Comparison of ENCODE assay signal across 9 cellular contexts in genomic region chr7:1513657-1514095, GRCh38. TPM values are rescaled to one million over a fixed set of nuclear protein-coding genes. Genes with fewer than 3 reads are reported as not detected.
DNase-seq lines count a peak whose midpoint lies in the region; ATAC-seq, FAIRE-seq and TF ChIP-seq lines count a peak whose summit lies in the region.
"Had no signal": no experiment of that assay in that cellular context is flagged by ENCODE, and none has a peak within 500 bp of the region (broad histone marks: within the 10 kb centered on the region; RNA-seq: fewer than 3 reads in every experiment).

No MANE protein-coding gene starts in this region.

- intact Hi-C loops in activated CD4-positive, alpha-beta memory T cell treated with anti-CD3 and anti-CD28 coated beads for 36 hours (cut with micrococcal nuclease), result no loop called here
- intact Hi-C loops in endothelial cell of umbilical vein (cut with micrococcal nuclease), result no loop called here
- intact Hi-C loops in upper lobe of right lung (cut with DNase I), result no loop called here

- DNase-seq in activated CD4-positive, alpha-beta memory T cell treated with anti-CD3 and anti-CD28 coated beads for 36 hours, result no peak
- no peak for DNase-seq in activated CD4-positive, alpha-beta memory T cell treated with anti-CD3 and anti-CD28 coated beads, Interleukin-2, amount 10 ng/mL, durations not matched to agents 7 days and 5 days
- DNase-seq in endothelial cell of umbilical vein (ENCODE audit: low read depth, low spot score), result peak; percentile 58
- no peak for DNase-seq in upper lobe of right lung
- DNase-seq in GM10248 (ENCODE audit: extremely low spot score), result no peak
- DNase-seq in NCI-H2171 (lab: John Stamatoyannopoulos, UW), result no peak
- no peak for DNase-seq in GM12891 (ENCODE audit: insufficient read length, low spot score)
- DNase-seq: NCI-H2029 had no signal

- H3K9ac ChIP-seq in endothelial cell of umbilical vein (replicated peaks; ENCODE audit: extremely low read depth, insufficient read depth, low read length), result peak overlapping the region; percentile 46

- H3K4me2 ChIP-seq in endothelial cell of umbilical vein (ENCODE audit: insufficient read depth, low read length), result peak overlapping the region; percentile 1

- CTCF ChIA-PET in activated CD4-positive, alpha-beta memory T cell treated with anti-CD3 and anti-CD28 coated beads for 36 hours (lab: Charles Lee), result interaction anchor here (1.0 kb wide), 1 partner anchor 39 kb away, joined by 3 read pairs; no protein-coding TSS in a partner anchor
- CTCF ChIA-PET in activated CD4-positive, alpha-beta memory T cell treated with anti-CD3 and anti-CD28 coated beads, Interleukin-2, amount 10 ng/mL, durations not matched to agents 7 days and 5 days (lab: Charles Lee), result no interaction called here
- CTCF ChIA-PET in endothelial cell of umbilical vein (lab: Charles Lee), result interaction anchor here (1.4 kb wide), 1 partner anchor 9 kb away, joined by 5 read pairs; no protein-coding TSS in a partner anchor
- CTCF ChIA-PET in GM10248 (lab: Yijun Ruan, JAX), result interaction anchor here (1.1 kb wide), 1 partner anchor 8 kb away, joined by 3 read pairs; no protein-coding TSS in a partner anchor

- no peaks in the 10 kb centered on the region for H3K79me2 ChIP-seq in endothelial cell of umbilical vein (ENCODE audit: control insufficient read depth, insufficient read depth, low read length)

- no peaks in the 10 kb centered on the region for H3K27me3 ChIP-seq in endothelial cell of umbilical vein (ENCODE audit: control insufficient read depth in 2 of 2, insufficient read depth in 2 of 2, low read length in 2 of 2)
- no peaks in the 10 kb centered on the region for H3K27me3 ChIP-seq in upper lobe of right lung

- H3K27ac ChIP-seq in endothelial cell of umbilical vein (ENCODE audit: insufficient read depth, low read depth, low read length) (peak overlapping the region; percentile 70), mesodermal cell (ENCODE audit: low read depth, low read length, severe bottlenecking) (peak overlapping the region; percentile 87), upper lobe of right lung (peak overlapping the region; percentile 72)

- FAIRE-seq in endothelial cell of umbilical vein (lab: Jason Lieb, UNC) (peak; percentile 80), GM12891 (lab: Jason Lieb, UNC) (no peak)

- no peaks in the 10 kb centered on the region for H3K36me3 Mint-ChIP-seq in activated CD4-positive, alpha-beta memory T cell treated with anti-CD3 and anti-CD28 coated beads for 36 hours
- no peaks in the 10 kb centered on the region for H3K36me3 Mint-ChIP-seq in activated CD4-positive, alpha-beta memory T cell treated with anti-CD3 and anti-CD28 coated beads, Interleukin-2, amount 10 ng/mL, durations not matched to agents 7 days and 5 days (ENCODE audit: low read depth)

- peaks cover 10% of the 10 kb centered on the region for H3K4me1 Mint-ChIP-seq in activated CD4-positive, alpha-beta memory T cell treated with anti-CD3 and anti-CD28 coated beads for 36 hours (ENCODE audit: low read depth)
- H3K4me1 Mint-ChIP-seq in activated CD4-positive, alpha-beta memory T cell treated with anti-CD3 and anti-CD28 coated beads, Interleukin-2, amount 10 ng/mL, durations not matched to agents 7 days and 5 days, result peaks cover 15% of the 10 kb centered on the region

- 81 to 84% methylated on average over 11 to 18 of the region's 20 CpGs for WGBS in mesodermal cell (ENCODE audit: insufficient coverage in 2 of 2), 2 experiments

- H3K27ac Mint-ChIP-seq in activated CD4-positive, alpha-beta memory T cell treated with anti-CD3 and anti-CD28 coated beads for 36 hours, result peak overlapping the region; percentile 56
- no peak overlapping the region for H3K27ac Mint-ChIP-seq in activated CD4-positive, alpha-beta memory T cell treated with anti-CD3 and anti-CD28 coated beads, Interleukin-2, amount 10 ng/mL, durations not matched to agents 7 days and 5 days

- no peaks in the 10 kb centered on the region for H3K9me3 ChIP-seq in endothelial cell of umbilical vein (replicated peaks; ENCODE audit: control insufficient read depth, insufficient read depth, low read length)
- peaks cover 3% of the 10 kb centered on the region for H3K9me3 ChIP-seq in mesodermal cell (ENCODE audit: control insufficient read depth, low read length)
- no peaks in the 10 kb centered on the region for H3K9me3 ChIP-seq in upper lobe of right lung

- TF ChIP-seq CTCF in endothelial cell of umbilical vein (IDR thresholded peaks at IDR 0.05; ENCODE audit: extremely low read depth in 1 of 2, insufficient read depth in 1 of 2, low read depth in 1 of 2, low read length in 2 of 2) (no peak), upper lobe of right lung (IDR thresholded peaks at IDR 0.05) (no peak), GM10248 (IDR thresholded peaks at IDR 0.05; ENCODE audit: control extremely low read depth, extremely low read depth, low read depth, missing control alignments) (no peak)

- no peaks in the 10 kb centered on the region for H3K9me1 ChIP-seq in endothelial cell of umbilical vein (replicated peaks; ENCODE audit: control insufficient read depth, extremely low read depth, insufficient read depth, low read length)

- H2AFZ ChIP-seq in endothelial cell of umbilical vein (ENCODE audit: low read depth, low read length), result peak overlapping the region; percentile 89

- peak; percentile 43 for ATAC-seq in upper lobe of right lung

- H3K4me1 ChIP-seq in endothelial cell of umbilical vein (ENCODE audit: control insufficient read depth, extremely low read depth, insufficient read depth, low read length) (peaks cover 9% of the 10 kb centered on the region), mesodermal cell (ENCODE audit: control insufficient read depth, insufficient read depth, low read length, poor library complexity, severe bottlenecking) (peaks cover 5% of the 10 kb centered on the region), upper lobe of right lung (no peaks in the 10 kb centered on the region)

- BruUV-seq in endothelial cell of umbilical vein (replicated peaks; lab: Mats Ljungman, UMichigan), result no TSS peak

- H3K4me3 ChIP-seq in endothelial cell of umbilical vein (replicated peaks in 1 of 3; ENCODE audit: insufficient read depth in 1 of 3, low read depth in 1 of 3, low read length in 3 of 3) (no peak overlapping the region), mesodermal cell (ENCODE audit: extremely low read depth, insufficient read depth, low read length, poor library complexity, severe bottlenecking) (no peak overlapping the region), upper lobe of right lung (no peak overlapping the region)

- H3K4me3 Mint-ChIP-seq in activated CD4-positive, alpha-beta memory T cell treated with anti-CD3 and anti-CD28 coated beads for 36 hours, result no peak overlapping the region
- H3K4me3 Mint-ChIP-seq in activated CD4-positive, alpha-beta memory T cell treated with anti-CD3 and anti-CD28 coated beads, Interleukin-2, amount 10 ng/mL, durations not matched to agents 7 days and 5 days, result no peak overlapping the region

- dilution Hi-C loops in endothelial cell of umbilical vein (cut with MboI; ENCODE audit: extremely low pct_ligation_motif_present, low sequenced_read_pairs), result no loop called here

- TF ChIP-seq POLR2A in endothelial cell of umbilical vein (IDR thresholded peaks at IDR 0.05; ENCODE audit: low read depth, low read length) (no peak), GM12891 (IDR thresholded peaks at IDR 0.05; ENCODE audit: low read depth, low read length) (no peak)

- POLR2A ChIA-PET in activated CD4-positive, alpha-beta memory T cell treated with anti-CD3 and anti-CD28 coated beads for 36 hours (lab: Charles Lee), result interaction anchor here (1.0 kb wide), 1 partner anchor 19 kb away, joined by 3 read pairs; no protein-coding TSS in a partner anchor
- POLR2A ChIA-PET in activated CD4-positive, alpha-beta memory T cell treated with anti-CD3 and anti-CD28 coated beads, Interleukin-2, amount 10 ng/mL, durations not matched to agents 7 days and 5 days (lab: Charles Lee), result interaction anchor here (0.7 to 1.5 kb wide), 3 partner anchors 9 to 19 kb away, joined by 3 to 7 read pairs (median 4); no protein-coding TSS in a partner anchor
- POLR2A ChIA-PET in endothelial cell of umbilical vein (lab: Charles Lee) (no interaction called here), GM10248 (lab: Yijun Ruan, JAX) (no interaction called here)

- no peaks in the 10 kb centered on the region for H3K9me3 Mint-ChIP-seq in activated CD4-positive, alpha-beta memory T cell treated with anti-CD3 and anti-CD28 coated beads for 36 hours
- no peaks in the 10 kb centered on the region for H3K9me3 Mint-ChIP-seq in activated CD4-positive, alpha-beta memory T cell treated with anti-CD3 and anti-CD28 coated beads, Interleukin-2, amount 10 ng/mL, durations not matched to agents 7 days and 5 days

- no peaks in the 10 kb centered on the region for H3K27me3 Mint-ChIP-seq in activated CD4-positive, alpha-beta memory T cell treated with anti-CD3 and anti-CD28 coated beads for 36 hours
- H3K27me3 Mint-ChIP-seq in activated CD4-positive, alpha-beta memory T cell treated with anti-CD3 and anti-CD28 coated beads, Interleukin-2, amount 10 ng/mL, durations not matched to agents 7 days and 5 days, result no peaks in the 10 kb centered on the region

- no peaks in the 10 kb centered on the region for H4K20me1 ChIP-seq in endothelial cell of umbilical vein (replicated peaks; ENCODE audit: control insufficient read depth, extremely low read depth, insufficient read depth, low read length)

- H3K36me3 ChIP-seq in endothelial cell of umbilical vein (ENCODE audit: control insufficient read depth in 2 of 2, extremely low read depth in 1 of 2, insufficient read depth in 2 of 2, low read length in 2 of 2), result no peaks in the 10 kb centered on the region
- no peaks in the 10 kb centered on the region for H3K36me3 ChIP-seq in mesodermal cell (ENCODE audit: control insufficient read depth, insufficient read depth, low read length)
- H3K36me3 ChIP-seq in upper lobe of right lung, result no peaks in the 10 kb centered on the region

RNA-seq across cellular contexts. Expression of gene INTS1, which starts 9.5 kb away (rescaled TPM):
- 10 to 100 TPM; 86.4 to 92.5 TPM for total RNA-seq in activated CD4-positive, alpha-beta memory T cell treated with anti-CD3 and anti-CD28 coated beads for 36 hours
- total RNA-seq in activated CD4-positive, alpha-beta memory T cell treated with anti-CD3 and anti-CD28 coated beads, Interleukin-2, amount 10 ng/mL, durations not matched to agents 7 days and 5 days, result 10 to 100 TPM; 79.2 to 87.5 TPM
- 114 and 116 TPM in 2 replicates for total RNA-seq in endothelial cell of umbilical vein
- polyA plus RNA-seq in endothelial cell of umbilical vein, result 57.8 and 86.5 TPM in 2 replicates
- polyA plus RNA-seq in endothelial cell of umbilical vein (2011; cell fraction: cytosol; rRNA removed), result 25.1 and 38.8 TPM in 2 replicates
- polyA plus RNA-seq in endothelial cell of umbilical vein (2011; cell fraction: nucleus; rRNA removed), result 99.5 and 107 TPM in 2 replicates
- 48.4 and 56.9 TPM in 2 replicates for polyA plus RNA-seq in endothelial cell of umbilical vein (2012)
- polyA minus RNA-seq in endothelial cell of umbilical vein, result 39.2 and 47.6 TPM in 2 replicates
- polyA minus RNA-seq in endothelial cell of umbilical vein (2011; cell fraction: cytosol; rRNA and poly(A)+ RNA removed), result 50.1 TPM
- polyA minus RNA-seq in endothelial cell of umbilical vein (2011; cell fraction: nucleus; rRNA and poly(A)+ RNA removed), result 38.4 and 74.9 TPM in 2 replicates
- 71.6 TPM for polyA plus RNA-seq in mesodermal cell (2013, experiment 1 of 2)
- polyA plus RNA-seq in mesodermal cell (2013, experiment 2 of 2), result 53.3 TPM
- 49.2 TPM for total RNA-seq in upper lobe of right lung
- 33.2 TPM for polyA plus RNA-seq in GM12891 (2012; ENCODE audit: low read depth, missing spikeins)

RNA-seq across cellular contexts. Expression of gene MAFK, which starts 16.8 kb away (rescaled TPM):
- 10 to 100 TPM; 34.9 to 36.1 TPM for total RNA-seq in activated CD4-positive, alpha-beta memory T cell treated with anti-CD3 and anti-CD28 coated beads for 36 hours
- total RNA-seq in activated CD4-positive, alpha-beta memory T cell treated with anti-CD3 and anti-CD28 coated beads, Interleukin-2, amount 10 ng/mL, durations not matched to agents 7 days and 5 days, result 10 to 100 TPM; 34.1 to 37.6 TPM
- total RNA-seq in endothelial cell of umbilical vein (39.4 and 66.9 TPM in 2 replicates), upper lobe of right lung (64.8 TPM)
- polyA plus RNA-seq in endothelial cell of umbilical vein, result 22.2 and 23.3 TPM in 2 replicates
- polyA plus RNA-seq in endothelial cell of umbilical vein (2011; cell fraction: cytosol; rRNA removed), result 10.8 and 13.7 TPM in 2 replicates
- 167 and 174 TPM in 2 replicates for polyA plus RNA-seq in endothelial cell of umbilical vein (2011; cell fraction: nucleus; rRNA removed)
- 16.7 and 23.2 TPM in 2 replicates for polyA plus RNA-seq in endothelial cell of umbilical vein (2012)
- 13.0 and 16.2 TPM in 2 replicates for polyA minus RNA-seq in endothelial cell of umbilical vein
- 27.5 TPM for polyA minus RNA-seq in endothelial cell of umbilical vein (2011; cell fraction: cytosol; rRNA and poly(A)+ RNA removed)
- polyA minus RNA-seq in endothelial cell of umbilical vein (2011; cell fraction: nucleus; rRNA and poly(A)+ RNA removed), result 25.4 and 68.6 TPM in 2 replicates
- 17.9 TPM for polyA plus RNA-seq in mesodermal cell (2013, experiment 1 of 2)
- polyA plus RNA-seq in mesodermal cell (2013, experiment 2 of 2), result 15.4 TPM
- 8.2 TPM for polyA plus RNA-seq in GM12891 (2012; ENCODE audit: low read depth, missing spikeins)

RNA-seq across cellular contexts. Expression of gene TMEM184A, which starts 42.3 kb away (rescaled TPM):
- total RNA-seq in activated CD4-positive, alpha-beta memory T cell treated with anti-CD3 and anti-CD28 coated beads for 36 hours, result not detected
- not detected for total RNA-seq in activated CD4-positive, alpha-beta memory T cell treated with anti-CD3 and anti-CD28 coated beads, Interleukin-2, amount 10 ng/mL, durations not matched to agents 7 days and 5 days
- total RNA-seq in endothelial cell of umbilical vein, result not detected in 2 replicates
- polyA plus RNA-seq in endothelial cell of umbilical vein, result 0.41 and 0.48 TPM in 2 replicates
- polyA plus RNA-seq in endothelial cell of umbilical vein (2011; cell fraction: cytosol; rRNA removed), result 0.07 and 0.22 TPM in 2 replicates
- polyA plus RNA-seq in endothelial cell of umbilical vein (2011; cell fraction: nucleus; rRNA removed), result 0.25 and 0.66 TPM in 2 replicates
- polyA plus RNA-seq in endothelial cell of umbilical vein (2012), result 0.07 TPM in 2 replicates
- polyA minus RNA-seq in endothelial cell of umbilical vein, result 0.15 TPM in 1 of 2 replicates, not detected in the other
- polyA minus RNA-seq in endothelial cell of umbilical vein (2011; cell fraction: cytosol; rRNA and poly(A)+ RNA removed), result 21.1 TPM
- polyA minus RNA-seq in endothelial cell of umbilical vein (2011; cell fraction: nucleus; rRNA and poly(A)+ RNA removed), result 0.48 and 0.91 TPM in 2 replicates
- 1.8 TPM for polyA plus RNA-seq in mesodermal cell (2013, experiment 1 of 2)
- polyA plus RNA-seq in mesodermal cell (2013, experiment 2 of 2), result 0.86 TPM
- 4.4 TPM for total RNA-seq in upper lobe of right lung
- polyA plus RNA-seq in GM12891 (2012; ENCODE audit: low read depth, missing spikeins), result 0.04 TPM

RNA-seq across cellular contexts. Expression of gene MICALL2, which starts 54.4 kb away (rescaled TPM):
- 1 to 10 TPM; 4.3 to 6.0 TPM for total RNA-seq in activated CD4-positive, alpha-beta memory T cell treated with anti-CD3 and anti-CD28 coated beads for 36 hours
- total RNA-seq in activated CD4-positive, alpha-beta memory T cell treated with anti-CD3 and anti-CD28 coated beads, Interleukin-2, amount 10 ng/mL, durations not matched to agents 7 days and 5 days, result 1 to 10 TPM; 1.5 to 1.6 TPM
- total RNA-seq in endothelial cell of umbilical vein (46.3 and 58.7 TPM in 2 replicates), upper lobe of right lung (37.6 TPM)
- polyA plus RNA-seq in endothelial cell of umbilical vein, result 29.8 and 37.3 TPM in 2 replicates
- polyA plus RNA-seq in endothelial cell of umbilical vein (2011; cell fraction: cytosol; rRNA removed), result 7.5 and 14.2 TPM in 2 replicates
- 205 and 206 TPM in 2 replicates for polyA plus RNA-seq in endothelial cell of umbilical vein (2011; cell fraction: nucleus; rRNA removed)
- 15.0 and 21.0 TPM in 2 replicates for polyA plus RNA-seq in endothelial cell of umbilical vein (2012)
- polyA minus RNA-seq in endothelial cell of umbilical vein, result 34.6 and 58.7 TPM in 2 replicates
- polyA minus RNA-seq in endothelial cell of umbilical vein (2011; cell fraction: cytosol; rRNA and poly(A)+ RNA removed), result 7.1 TPM
- polyA minus RNA-seq in endothelial cell of umbilical vein (2011; cell fraction: nucleus; rRNA and poly(A)+ RNA removed), result 39.3 and 58.9 TPM in 2 replicates
- 32.1 TPM for polyA plus RNA-seq in mesodermal cell (2013, experiment 1 of 2)
- polyA plus RNA-seq in mesodermal cell (2013, experiment 2 of 2), result 22.4 TPM
- polyA plus RNA-seq in GM12891 (2012; ENCODE audit: low read depth, missing spikeins), result 1.2 TPM

RNA-seq across cellular contexts. Expression of gene PSMG3, which starts 56.2 kb away (rescaled TPM):
- total RNA-seq in activated CD4-positive, alpha-beta memory T cell treated with anti-CD3 and anti-CD28 coated beads for 36 hours, result 10 to 100 TPM; 48.1 to 55.0 TPM
- 10 to 100 TPM; 32.7 to 34.9 TPM for total RNA-seq in activated CD4-positive, alpha-beta memory T cell treated with anti-CD3 and anti-CD28 coated beads, Interleukin-2, amount 10 ng/mL, durations not matched to agents 7 days and 5 days
- total RNA-seq in endothelial cell of umbilical vein (25.5 and 28.4 TPM in 2 replicates), upper lobe of right lung (20.3 TPM)
- 40.4 and 49.7 TPM in 2 replicates for polyA plus RNA-seq in endothelial cell of umbilical vein
- 48.3 and 57.1 TPM in 2 replicates for polyA plus RNA-seq in endothelial cell of umbilical vein (2011; cell fraction: cytosol; rRNA removed)
- 29.1 and 31.2 TPM in 2 replicates for polyA plus RNA-seq in endothelial cell of umbilical vein (2011; cell fraction: nucleus; rRNA removed)
- 18.9 and 27.6 TPM in 2 replicates for polyA plus RNA-seq in endothelial cell of umbilical vein (2012)
- polyA minus RNA-seq in endothelial cell of umbilical vein, result 11.4 and 14.3 TPM in 2 replicates
- 39.1 TPM for polyA minus RNA-seq in endothelial cell of umbilical vein (2011; cell fraction: cytosol; rRNA and poly(A)+ RNA removed)
- 4.4 and 6.7 TPM in 2 replicates for polyA minus RNA-seq in endothelial cell of umbilical vein (2011; cell fraction: nucleus; rRNA and poly(A)+ RNA removed)
- polyA plus RNA-seq in mesodermal cell (2013, experiment 1 of 2), result 28.0 TPM
- polyA plus RNA-seq in mesodermal cell (2013, experiment 2 of 2), result 22.4 TPM
- 35.2 TPM for polyA plus RNA-seq in GM12891 (2012; ENCODE audit: low read depth, missing spikeins)

Comparison
In these comparisons a context has a peak if more than half of its experiments do, and no peak if none do; other contexts are left out.
1. POLR2A ChIA-PET loops: an anchor here in activated CD4-positive, alpha-beta memory T cell treated with anti-CD3 and anti-CD28 coated beads for 36 hours (1.0 kb wide) and activated CD4-positive, alpha-beta memory T cell treated with anti-CD3 and anti-CD28 coated beads, Interleukin-2, amount 10 ng/mL, durations not matched to agents 7 days and 5 days (0.7 to 1.5 kb wide); none called in endothelial cell of umbilical vein and GM10248.